Comparison of ENCODE assay signal across 9 cellular contexts in genomic region chr12:12804011-12804410, GRCh38. TPM values are rescaled to one million over a fixed set of nuclear protein-coding genes. Genes with fewer than 3 reads are reported as not detected.
DNase-seq lines count a peak whose midpoint lies in the region; ATAC-seq and TF ChIP-seq lines count a peak whose summit lies in the region.
"Had no signal": no experiment of that assay in that cellular context is flagged by ENCODE, and none has a peak within 500 bp of the region (broad histone marks: within the 10 kb centered on the region; RNA-seq: fewer than 3 reads in every experiment).

No MANE protein-coding gene starts in this region.

- peaks cover 4% of the 10 kb centered on the region for H3K36me3 Mint-ChIP-seq in activated CD4-positive, alpha-beta T cell treated with anti-CD3 and anti-CD28 coated beads, Interleukin-2, amount 10 ng/mL, durations not matched to agents 24 days and 14 days (ENCODE audit: low read depth)
- peaks cover 9% of the 10 kb centered on the region for H3K36me3 Mint-ChIP-seq in T-helper 1 cell treated with Interleukin-12 subunit alpha and Interleukin-12 subunit beta and Interleukin-4 antibody, amounts not matched to agents 30 μg/mL and 1 μg/mL, for 36 hours (ENCODE audit: low read depth)
- H3K36me3 Mint-ChIP-seq in osteocyte (ENCODE audit: unreplicated experiment), result no peaks in the 10 kb centered on the region

- 86% methylated on average over 6 of the region's 6 CpGs for WGBS in thyroid gland, 2 donors

- no peaks in the 10 kb centered on the region for H3K9me3 ChIP-seq in thyroid gland

- H3K4me1 Mint-ChIP-seq in activated CD4-positive, alpha-beta T cell treated with anti-CD3 and anti-CD28 coated beads, Interleukin-2, amount 10 ng/mL, durations not matched to agents 24 days and 14 days, result peaks cover 57% of the 10 kb centered on the region
- H3K4me1 Mint-ChIP-seq in T-helper 1 cell treated with Interleukin-12 subunit alpha and Interleukin-12 subunit beta and Interleukin-4 antibody, amounts not matched to agents 30 μg/mL and 1 μg/mL, for 36 hours (ENCODE audit: low read depth), result peaks cover 44% of the 10 kb centered on the region
- peaks cover 48% of the 10 kb centered on the region for H3K4me1 Mint-ChIP-seq in osteocyte (ENCODE audit: unreplicated experiment)

- no peaks in the 10 kb centered on the region for H3K36me3 ChIP-seq in thyroid gland

- no peak for DNase-seq in activated CD4-positive, alpha-beta T cell treated with anti-CD3 and anti-CD28 coated beads, Interleukin-2, amount 10 ng/mL, durations not matched to agents 24 days and 14 days
- DNase-seq in activated CD4-positive, alpha-beta T cell treated with anti-CD3 and anti-CD28 coated beads for 4 hours, result no peak
- DNase-seq in fibroblast of villous mesenchyme (ENCODE audit: low read depth) (peak; percentile 45), thyroid gland (no peak), osteocyte (ENCODE audit: extremely low spot score, unreplicated experiment) (no peak)
- no peak for DNase-seq in stimulated activated CD8-positive, alpha-beta memory T cell treated with anti-CD3 and anti-CD28 coated beads, Interleukin-4, amount 100 ng/mL, for 48 hours
- DNase-seq: dorsolateral prefrontal cortex had no signal

- ATAC-seq in HG03457 (IDR thresholded peaks at IDR 0.05; ENCODE audit: unreplicated experiment), result no peak

- H3K27ac Mint-ChIP-seq in activated CD4-positive, alpha-beta T cell treated with anti-CD3 and anti-CD28 coated beads, Interleukin-2, amount 10 ng/mL, durations not matched to agents 24 days and 14 days, result peak overlapping the region; percentile 66
- H3K27ac Mint-ChIP-seq in T-helper 1 cell treated with Interleukin-12 subunit alpha and Interleukin-12 subunit beta and Interleukin-4 antibody, amounts not matched to agents 30 μg/mL and 1 μg/mL, for 36 hours, result peak overlapping the region; percentile 9
- H3K27ac Mint-ChIP-seq in osteocyte (ENCODE audit: unreplicated experiment), result no peak overlapping the region

- peak overlapping the region in 2 of 3 donors; percentile 4 to 41 for H3K27ac ChIP-seq in thyroid gland

- peaks cover 4% of the 10 kb centered on the region for H3K9me3 Mint-ChIP-seq in activated CD4-positive, alpha-beta T cell treated with anti-CD3 and anti-CD28 coated beads, Interleukin-2, amount 10 ng/mL, durations not matched to agents 24 days and 14 days
- H3K9me3 Mint-ChIP-seq in T-helper 1 cell treated with Interleukin-12 subunit alpha and Interleukin-12 subunit beta and Interleukin-4 antibody, amounts not matched to agents 30 μg/mL and 1 μg/mL, for 36 hours, result no peaks in the 10 kb centered on the region
- no peaks in the 10 kb centered on the region for H3K9me3 Mint-ChIP-seq in osteocyte (ENCODE audit: unreplicated experiment)

- peak overlapping the region; percentile 13 for H3K4me3 Mint-ChIP-seq in activated CD4-positive, alpha-beta T cell treated with anti-CD3 and anti-CD28 coated beads, Interleukin-2, amount 10 ng/mL, durations not matched to agents 24 days and 14 days
- H3K4me3 Mint-ChIP-seq in T-helper 1 cell treated with Interleukin-12 subunit alpha and Interleukin-12 subunit beta and Interleukin-4 antibody, amounts not matched to agents 30 μg/mL and 1 μg/mL, for 36 hours, result no peak overlapping the region
- H3K4me3 Mint-ChIP-seq in osteocyte (ENCODE audit: unreplicated experiment), result no peak overlapping the region

- no peak overlapping the region for H3K4me3 ChIP-seq in fibroblast of villous mesenchyme (ENCODE audit: low read depth, low read length)
- no peak overlapping the region for H3K4me3 ChIP-seq in thyroid gland (replicated peaks in 1 of 3)
- H3K4me3 ChIP-seq: dorsolateral prefrontal cortex had no signal

- intact Hi-C loops in activated CD4-positive, alpha-beta T cell treated with anti-CD3 and anti-CD28 coated beads, Interleukin-2, amount 10 ng/mL, durations not matched to agents 24 days and 14 days (cut with micrococcal nuclease), result loop anchor here (1.0 kb wide), 1 partner anchor 9 kb away; the partner anchor contains the start of gene DDX47
- intact Hi-C loops in thyroid gland (cut with DNase I), result loop anchor here (10.0 kb wide), 1 partner anchor 181 kb away; no protein-coding TSS in a partner anchor

- H3K4me1 ChIP-seq in thyroid gland, result peaks cover 18 to 39% of the 10 kb centered on the region in 2 donors

- no peaks in the 10 kb centered on the region for H3K27me3 ChIP-seq in thyroid gland
- H3K27me3 ChIP-seq: dorsolateral prefrontal cortex had no signal

- TF ChIP-seq POLR2A in thyroid gland (IDR thresholded peaks at IDR 0.05), result no peak

- TF ChIP-seq CTCF in fibroblast of villous mesenchyme (IDR thresholded peaks at IDR 0.05; ENCODE audit: insufficient read depth, low read depth, low read length) (no peak), thyroid gland (IDR thresholded peaks at IDR 0.05) (no peak), osteocyte (IDR thresholded peaks at IDR 0.05) (no peak)

- H3K27me3 Mint-ChIP-seq in activated CD4-positive, alpha-beta T cell treated with anti-CD3 and anti-CD28 coated beads, Interleukin-2, amount 10 ng/mL, durations not matched to agents 24 days and 14 days, result no peaks in the 10 kb centered on the region
- no peaks in the 10 kb centered on the region for H3K27me3 Mint-ChIP-seq in T-helper 1 cell treated with Interleukin-12 subunit alpha and Interleukin-12 subunit beta and Interleukin-4 antibody, amounts not matched to agents 30 μg/mL and 1 μg/mL, for 36 hours (ENCODE audit: low read depth)
- H3K27me3 Mint-ChIP-seq in osteocyte (ENCODE audit: unreplicated experiment), result no peaks in the 10 kb centered on the region

RNA-seq across cellular contexts. Expression of gene DDX47, which starts 9.1 kb away (rescaled TPM):
- 123 and 133 TPM in 2 replicates for total RNA-seq in activated CD4-positive, alpha-beta T cell treated with anti-CD3 and anti-CD28 coated beads, Interleukin-2, amount 10 ng/mL, durations not matched to agents 24 days and 14 days
- total RNA-seq in fibroblast of villous mesenchyme (71.2 and 118 TPM in 2 replicates), thyroid gland (10 to 100 TPM; 75.5 to 94.2 (median 81.8) TPM), osteocyte (47.3 and 48.0 TPM in 2 replicates)

RNA-seq across cellular contexts. Expression of gene APOLD1, which starts 18.6 kb away (rescaled TPM):
- 4.1 and 5.2 TPM in 2 replicates for total RNA-seq in activated CD4-positive, alpha-beta T cell treated with anti-CD3 and anti-CD28 coated beads, Interleukin-2, amount 10 ng/mL, durations not matched to agents 24 days and 14 days
- total RNA-seq in fibroblast of villous mesenchyme (9.3 and 14.7 TPM in 2 replicates), thyroid gland (10 to 100 TPM; 34.1 to 72.7 (median 49.5) TPM), osteocyte (10.5 and 11.1 TPM in 2 replicates)
